In the genomic region with DNA sequence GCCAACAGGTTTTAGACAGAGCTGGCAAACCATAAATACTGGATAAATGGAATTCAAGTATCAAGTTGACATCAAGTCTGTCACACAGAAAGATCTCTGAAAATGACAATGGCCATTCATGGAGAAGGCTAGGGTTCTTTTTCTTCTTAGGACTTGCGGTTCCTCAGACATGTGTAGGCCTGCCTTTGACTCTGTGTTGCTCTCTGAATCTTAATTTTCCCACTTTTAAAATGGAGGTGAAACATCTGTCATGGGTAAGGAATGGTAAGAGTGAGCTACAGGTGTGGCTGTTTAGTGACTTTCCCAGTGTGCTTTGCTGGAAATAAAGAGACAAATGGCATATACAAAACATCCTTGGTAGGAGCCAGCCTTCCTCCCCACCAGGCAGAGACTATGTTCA, we compare ENCODE assay signal across 21 cellular contexts.
"Had no signal": no experiment of that assay in that cellular context is flagged by ENCODE, and none has a peak within 500 bp of the region (broad histone marks: within the 10 kb centered on the region; RNA-seq: fewer than 3 reads in every experiment).

No MANE protein-coding gene starts in this region.

- H3K27me3 Mint-ChIP-seq: dendritic cell treated with granulocyte-macrophage colony-stimulating factor and Interleukin-4, amounts not matched to agents 40 ng/mL and 50 ng/mL, for 4 days had no signal

- H3K27ac ChIP-seq: colonic mucosa, esophagus muscularis mucosa, gastrocnemius medialis, heart right ventricle, left lung, lower lobe of right lung had no signal

- ATAC-seq: effector memory CD8-positive, alpha-beta T cell; gastrocnemius medialis; heart right ventricle; left cardiac atrium; left lung; left ventricle myocardium superior; lower lobe of right lung; naive thymus-derived CD4-positive, alpha-beta T cell had no signal

- H3K36me3 Mint-ChIP-seq: memory B cell; naive thymus-derived CD4-positive, alpha-beta T cell had no signal

- H3K4me1 ChIP-seq: colonic mucosa, esophagus muscularis mucosa, gastrocnemius medialis, heart right ventricle, left lung had no signal

- H3K36me3 ChIP-seq: colonic mucosa, esophagus muscularis mucosa, gastrocnemius medialis, heart right ventricle, left lung, lower lobe of right lung had no signal

- H3K4me3 ChIP-seq: colonic mucosa, esophagus muscularis mucosa, gastrocnemius medialis, heart right ventricle, left lung, lower lobe of right lung had no signal

- H3K4me1 Mint-ChIP-seq: endodermal cell; memory B cell; naive thymus-derived CD4-positive, alpha-beta T cell had no signal

- DNase-seq: colonic mucosa; cortex of kidney; effector CD8-positive, alpha-beta T cell; effector memory CD8-positive, alpha-beta T cell; endodermal cell; foreskin melanocyte; gastrocnemius medialis; glutamatergic neuron; head of caudate nucleus; heart right ventricle; hippocampal formation; left cardiac atrium; left lung; left ventricle myocardium superior; lower lobe of right lung; mesendoderm; midbrain; naive thymus-derived CD4-positive, alpha-beta T cell had no signal

- H3K27ac Mint-ChIP-seq: dendritic cell treated with granulocyte-macrophage colony-stimulating factor and Interleukin-4, amounts not matched to agents 40 ng/mL and 50 ng/mL, for 4 days; effector memory CD8-positive, alpha-beta T cell; endodermal cell; memory B cell had no signal

- H3K9me3 Mint-ChIP-seq: dendritic cell treated with granulocyte-macrophage colony-stimulating factor and Interleukin-4, amounts not matched to agents 40 ng/mL and 50 ng/mL, for 4 days; effector memory CD8-positive, alpha-beta T cell; endodermal cell had no signal

- H3K4me3 Mint-ChIP-seq: dendritic cell treated with granulocyte-macrophage colony-stimulating factor and Interleukin-4, amounts not matched to agents 40 ng/mL and 50 ng/mL, for 4 days; effector memory CD8-positive, alpha-beta T cell; endodermal cell; memory B cell; naive thymus-derived CD4-positive, alpha-beta T cell had no signal

- H3K27me3 ChIP-seq: colonic mucosa, gastrocnemius medialis, left lung had no signal
